Comparison of ENCODE assay signal across 15 cellular contexts in the genomic region with DNA sequence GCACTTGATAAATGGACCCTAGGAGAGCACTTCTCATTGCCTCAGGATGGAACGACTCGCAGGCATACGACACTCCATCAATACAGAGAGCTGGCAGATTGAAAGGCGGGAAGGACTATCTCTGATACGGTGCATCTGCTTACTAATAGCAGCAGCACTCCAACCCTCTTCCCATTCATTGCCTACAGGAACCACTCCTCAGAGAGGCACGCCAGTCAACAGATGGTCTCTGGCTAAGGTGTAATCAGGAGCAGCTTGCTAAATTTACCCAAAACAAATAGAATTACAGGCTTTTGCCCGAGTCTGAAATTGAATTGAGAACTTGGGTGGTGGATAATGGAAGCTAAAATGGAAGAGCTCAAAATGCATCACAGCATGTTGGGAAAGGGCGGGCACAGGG.
A peak's percentile ranks its signal among the peaks of the same experiment; 100 is the strongest.
DNase-seq lines count a peak whose midpoint lies in the region; ATAC-seq and TF ChIP-seq lines count a peak whose summit lies in the region.
"Had no signal": no experiment of that assay in that cellular context is flagged by ENCODE, and none has a peak within 500 bp of the region (broad histone marks: within the 10 kb centered on the region; RNA-seq: fewer than 3 reads in every experiment).

No MANE protein-coding gene starts in this region.

- DNase-seq in CD4-positive, CD25-positive, alpha-beta regulatory T cell: no peak
- DNase-seq in NCI-H1092 treated with DMSO at 0.1 percent for 48 hours (lab: John Stamatoyannopoulos, UW) (peak; percentile 81), NCI-H524 (lab: John Stamatoyannopoulos, UW) (peak; percentile 88 to 96), foreskin keratinocyte (no peak), ascending aorta (ENCODE audit: low spot score in 2 of 2) (no peak), RWPE1 (ENCODE audit: low spot score) (no peak)
- no peak for DNase-seq in activated effector memory CD4-positive, alpha-beta T cell treated with Interleukin-2 at 50 U/mL for 16 hours
- DNase-seq: ACHN; activated T-cell treated with anti-CD3 and anti-CD28 coated beads, Interleukin-2, amount 50 U/mL, for 24 hours; amniotic stem cell; posterior cingulate gyrus; stimulated activated CD8-positive, alpha-beta memory T cell treated with anti-CD3 and anti-CD28 coated beads, Interleukin-4, amount 100 ng/mL, for 48 hours; upper lobe of left lung had no signal

- peaks cover 0 to 2% (median 0%) of the 10 kb centered on the region in 7 donors for H3K9me3 Mint-ChIP-seq in CD4-positive, CD25-positive, alpha-beta regulatory T cell
- H3K9me3 Mint-ChIP-seq: activated T-cell treated with anti-CD3 and anti-CD28 coated beads, Interleukin-2, amount 50 U/mL, for 24 hours had no signal

- H3K36me3 ChIP-seq in CD4-positive, CD25-positive, alpha-beta regulatory T cell (ENCODE audit: control insufficient read depth, insufficient read depth, low read length): no peaks in the 10 kb centered on the region
- no peaks in the 10 kb centered on the region for H3K36me3 ChIP-seq in ascending aorta
- H3K36me3 ChIP-seq: upper lobe of left lung had no signal

- peak overlapping the region; percentile 67 for H3K4me3 ChIP-seq in CD4-positive, CD25-positive, alpha-beta regulatory T cell (ENCODE audit: low read depth, low read length)
- no peak overlapping the region for H3K4me3 ChIP-seq in ascending aorta
- H3K4me3 ChIP-seq: upper lobe of left lung had no signal

- H3K4me1 Mint-ChIP-seq in CD4-positive, CD25-positive, alpha-beta regulatory T cell: peaks cover 2 to 9% (median 6%) of the 10 kb centered on the region in 4 donors
- H3K4me1 Mint-ChIP-seq: memory B cell had no signal

- intact Hi-C loops in ascending aorta (cut with DNase I): no loop called here

- POLR2A ChIA-PET in RWPE1 (lab: Yijun Ruan, JAX; ENCODE audit: low non-redundant PET): no interaction called here

- no peak for ATAC-seq in CD4-positive, CD25-positive, alpha-beta regulatory T cell (ENCODE audit: low read depth in 2 of 2)
- ATAC-seq in foreskin keratinocyte (peak; percentile 29), HG03521 (IDR thresholded peaks at IDR 0.05; ENCODE audit: unreplicated experiment) (no peak)

- H3K27ac Mint-ChIP-seq in CD4-positive, CD25-positive, alpha-beta regulatory T cell: no peak overlapping the region
- H3K27ac Mint-ChIP-seq: activated T-cell treated with anti-CD3 and anti-CD28 coated beads, Interleukin-2, amount 50 U/mL, for 24 hours; memory B cell had no signal

- CTCF ChIA-PET in RWPE1 (lab: Yijun Ruan, JAX): interaction anchor here (0.6 to 1.1 kb wide), 4 partner anchors 13 to 1649 kb away, joined by 3 to 5 read pairs (median 4); no protein-coding TSS in a partner anchor

- H3K27me3 Mint-ChIP-seq in CD4-positive, CD25-positive, alpha-beta regulatory T cell: no peaks in the 10 kb centered on the region

- H3K4me1 ChIP-seq in CD4-positive, CD25-positive, alpha-beta regulatory T cell (ENCODE audit: control insufficient read depth, insufficient read depth, low read length, poor library complexity, severe bottlenecking): peaks cover 3% of the 10 kb centered on the region
- H3K4me1 ChIP-seq in foreskin keratinocyte: no peaks in the 10 kb centered on the region
- H3K4me1 ChIP-seq in ascending aorta: no peaks in the 10 kb centered on the region

- H3K36me3 Mint-ChIP-seq in CD4-positive, CD25-positive, alpha-beta regulatory T cell: no peaks in the 10 kb centered on the region
- H3K36me3 Mint-ChIP-seq: memory B cell had no signal

- H3K4me3 Mint-ChIP-seq in CD4-positive, CD25-positive, alpha-beta regulatory T cell: peak overlapping the region in 1 of 4 donors; percentile 14
- H3K4me3 Mint-ChIP-seq: activated T-cell treated with anti-CD3 and anti-CD28 coated beads, Interleukin-2, amount 50 U/mL, for 24 hours; memory B cell had no signal

- no peak overlapping the region for H3K27ac ChIP-seq in CD4-positive, CD25-positive, alpha-beta regulatory T cell (ENCODE audit: insufficient read depth, low read length, poor library complexity, severe bottlenecking)
- H3K27ac ChIP-seq in foreskin keratinocyte: no peak overlapping the region
- H3K27ac ChIP-seq in ascending aorta: no peak overlapping the region
- no peak overlapping the region for H3K27ac ChIP-seq in RWPE1
- H3K27ac ChIP-seq: upper lobe of left lung had no signal

- TF ChIP-seq CTCF in foreskin keratinocyte (conservative IDR thresholded peaks at IDR 0.05) (no peak), ascending aorta (IDR thresholded peaks at IDR 0.05) (no peak), RWPE1 (conservative IDR thresholded peaks at IDR 0.05; ENCODE audit: low read depth) (no peak)

- H3K27me3 ChIP-seq in CD4-positive, CD25-positive, alpha-beta regulatory T cell (ENCODE audit: control insufficient read depth, insufficient read depth, low read length): peaks cover 3% of the 10 kb centered on the region
- H3K27me3 ChIP-seq in foreskin keratinocyte: no peaks in the 10 kb centered on the region
- H3K27me3 ChIP-seq in ascending aorta: no peaks in the 10 kb centered on the region
- H3K27me3 ChIP-seq: upper lobe of left lung had no signal

- no peaks in the 10 kb centered on the region for H3K9me3 ChIP-seq in CD4-positive, CD25-positive, alpha-beta regulatory T cell (ENCODE audit: control insufficient read depth in 2 of 2, low read length in 2 of 2)
- H3K9me3 ChIP-seq in ascending aorta: no peaks in the 10 kb centered on the region
- H3K9me3 ChIP-seq: upper lobe of left lung had no signal

Comparison
In these comparisons a context has a peak if more than half of its experiments do, and no peak if none do; other contexts are left out.
1. DNase-seq: peak in NCI-H1092 treated with DMSO at 0.1 percent for 48 hours (single experiment) and NCI-H524 (2 of 2); none in CD4-positive, CD25-positive, alpha-beta regulatory T cell (0 of 3), foreskin keratinocyte (0 of 2), ascending aorta (0 of 2), activated effector memory CD4-positive, alpha-beta T cell treated with Interleukin-2 at 50 U/mL for 16 hours (single experiment) and RWPE1 (single experiment).